Comparison of ENCODE assay signal across 9 cellular contexts in genomic region chr7:106597751-106598619, GRCh38.
DNase-seq lines count a peak whose midpoint lies in the region; ATAC-seq, FAIRE-seq and TF ChIP-seq lines count a peak whose summit lies in the region.
"Had no signal": no experiment of that assay in that cellular context is flagged by ENCODE, and none has a peak within 500 bp of the region (broad histone marks: within the 10 kb centered on the region; RNA-seq: fewer than 3 reads in every experiment).

No MANE protein-coding gene starts in this region.

- ATAC-seq in GM21529 (IDR thresholded peaks at IDR 0.05; ENCODE audit: unreplicated experiment): no peak
- no peak for ATAC-seq in activated T-cell treated with anti-CD3 and anti-CD28 coated beads, Interleukin-2, amount 50 U/mL, for 4 hours

- H3K27me3 ChIP-seq in OCI-LY1 (ENCODE audit: insufficient read depth, low read length): no peaks in the 10 kb centered on the region
- no peaks in the 10 kb centered on the region for H3K27me3 ChIP-seq in esophagus squamous epithelium
- no peaks in the 10 kb centered on the region for H3K27me3 ChIP-seq in parathyroid adenoma (ENCODE audit: control insufficient read depth, insufficient read depth, low read length)

- H3K79me2 ChIP-seq in OCI-LY1 (ENCODE audit: insufficient read depth, low read length): no peaks in the 10 kb centered on the region
- no peaks in the 10 kb centered on the region for H3K79me2 ChIP-seq in parathyroid adenoma

- H3K4me1 ChIP-seq in OCI-LY1 (ENCODE audit: insufficient read depth, low read length, severe bottlenecking): no peaks in the 10 kb centered on the region
- H3K4me1 ChIP-seq in esophagus squamous epithelium: peaks cover 0 to 9% (median 3%) of the 10 kb centered on the region in 3 donors
- no peaks in the 10 kb centered on the region for H3K4me1 ChIP-seq in parathyroid adenoma

- WGBS in esophagus squamous epithelium, 2 donors: 76 to 81% methylated on average over 5 of the region's 5 CpGs

- no peaks in the 10 kb centered on the region for H4K20me1 ChIP-seq in OCI-LY1 (ENCODE audit: insufficient read depth, low read length)

- intact Hi-C loops in esophagus squamous epithelium (cut with DNase I): no loop called here

- no peak overlapping the region for H3K9ac ChIP-seq in OCI-LY1 (ENCODE audit: low read length)
- H3K9ac ChIP-seq in parathyroid adenoma: no peak overlapping the region

- H3K9me3 ChIP-seq in OCI-LY1 (ENCODE audit: low read length) (no peaks in the 10 kb centered on the region), esophagus squamous epithelium (no peaks in the 10 kb centered on the region), parathyroid adenoma (ENCODE audit: control insufficient read depth, low read length) (peaks cover under 1% of the 10 kb centered on the region)

- H3K4me3 Mint-ChIP-seq in activated T-cell treated with anti-CD3 and anti-CD28 coated beads, Interleukin-2, amount 50 U/mL, for 4 hours: no peak overlapping the region

- TF ChIP-seq CTCF in OCI-LY1 (IDR thresholded peaks at IDR 0.05; ENCODE audit: low read length) (no peak), esophagus squamous epithelium (IDR thresholded peaks at IDR 0.05) (no peak), parathyroid adenoma (IDR thresholded peaks at IDR 0.05) (no peak)

- peaks cover 6% of the 10 kb centered on the region for H3K4me1 Mint-ChIP-seq in activated T-cell treated with anti-CD3 and anti-CD28 coated beads, Interleukin-2, amount 50 U/mL, for 4 hours (ENCODE audit: low read depth)

- H3K36me3 Mint-ChIP-seq in activated T-cell treated with anti-CD3 and anti-CD28 coated beads, Interleukin-2, amount 50 U/mL, for 4 hours (ENCODE audit: insufficient read depth): no peaks in the 10 kb centered on the region

- H3K27ac ChIP-seq in OCI-LY1 (ENCODE audit: low read depth, low read length, poor library complexity, severe bottlenecking): no peak overlapping the region
- no peak overlapping the region for H3K27ac ChIP-seq in esophagus squamous epithelium
- H3K27ac ChIP-seq in parathyroid adenoma: no peak overlapping the region

- H3K9me2 ChIP-seq in OCI-LY1 (ENCODE audit: low read depth, low read length): no peaks in the 10 kb centered on the region

- H3K4me2 ChIP-seq in OCI-LY1 (ENCODE audit: low read length): peak overlapping the region; percentile 56
- peak overlapping the region; percentile 66 for H3K4me2 ChIP-seq in parathyroid adenoma (ENCODE audit: low read length)

- H3K4me3 ChIP-seq in OCI-LY1 (ENCODE audit: low read depth, low read length, poor library complexity, severe bottlenecking): peak overlapping the region; percentile 22
- H3K4me3 ChIP-seq in esophagus squamous epithelium: peak overlapping the region in 3 of 4 donors; percentile 10 to 52 (median 23)
- peak overlapping the region; percentile 27 for H3K4me3 ChIP-seq in parathyroid adenoma (ENCODE audit: low read depth, low read length)

- no peaks in the 10 kb centered on the region for H3F3A ChIP-seq in OCI-LY1 (ENCODE audit: insufficient read depth, low read length)

- no peaks in the 10 kb centered on the region for H3K27me3 Mint-ChIP-seq in activated T-cell treated with anti-CD3 and anti-CD28 coated beads, Interleukin-2, amount 50 U/mL, for 4 hours (ENCODE audit: low read depth)

- no peaks in the 10 kb centered on the region for H3K36me3 ChIP-seq in OCI-LY1 (ENCODE audit: insufficient read depth, low read length)
- no peaks in the 10 kb centered on the region for H3K36me3 ChIP-seq in esophagus squamous epithelium
- no peaks in the 10 kb centered on the region for H3K36me3 ChIP-seq in parathyroid adenoma (ENCODE audit: control insufficient read depth, insufficient read depth, low read length)

- H2AFZ ChIP-seq in OCI-LY1 (ENCODE audit: low read length) (peak overlapping the region; percentile 63), parathyroid adenoma (no peak overlapping the region)

- no peaks in the 10 kb centered on the region for H3K9me3 Mint-ChIP-seq in activated T-cell treated with anti-CD3 and anti-CD28 coated beads, Interleukin-2, amount 50 U/mL, for 4 hours
- H3K9me3 Mint-ChIP-seq: neural crest cell had no signal

- DNase-seq in GM12892 (ENCODE audit: insufficient read length) (no peak), esophagus squamous epithelium (lab: John Stamatoyannopoulos, UW) (no peak), ecto neural progenitor cell (ENCODE audit: low spot score) (no peak), NCI-H1048 (lab: John Stamatoyannopoulos, UW) (no peak)
- DNase-seq in activated T-cell treated with anti-CD3 and anti-CD28 coated beads, Interleukin-2, amount 50 U/mL, for 4 hours: no peak

- peak; percentile 27 for FAIRE-seq in GM12892 (lab: Jason Lieb, UNC)

- TF ChIP-seq POLR2A in GM12892 (IDR thresholded peaks at IDR 0.05; ENCODE audit: low read depth, low read length): no peak
- TF ChIP-seq POLR2A in esophagus squamous epithelium (IDR thresholded peaks at IDR 0.05): no peak
